ENCODE assay signal across 9 cellular contexts in the genomic region with DNA sequence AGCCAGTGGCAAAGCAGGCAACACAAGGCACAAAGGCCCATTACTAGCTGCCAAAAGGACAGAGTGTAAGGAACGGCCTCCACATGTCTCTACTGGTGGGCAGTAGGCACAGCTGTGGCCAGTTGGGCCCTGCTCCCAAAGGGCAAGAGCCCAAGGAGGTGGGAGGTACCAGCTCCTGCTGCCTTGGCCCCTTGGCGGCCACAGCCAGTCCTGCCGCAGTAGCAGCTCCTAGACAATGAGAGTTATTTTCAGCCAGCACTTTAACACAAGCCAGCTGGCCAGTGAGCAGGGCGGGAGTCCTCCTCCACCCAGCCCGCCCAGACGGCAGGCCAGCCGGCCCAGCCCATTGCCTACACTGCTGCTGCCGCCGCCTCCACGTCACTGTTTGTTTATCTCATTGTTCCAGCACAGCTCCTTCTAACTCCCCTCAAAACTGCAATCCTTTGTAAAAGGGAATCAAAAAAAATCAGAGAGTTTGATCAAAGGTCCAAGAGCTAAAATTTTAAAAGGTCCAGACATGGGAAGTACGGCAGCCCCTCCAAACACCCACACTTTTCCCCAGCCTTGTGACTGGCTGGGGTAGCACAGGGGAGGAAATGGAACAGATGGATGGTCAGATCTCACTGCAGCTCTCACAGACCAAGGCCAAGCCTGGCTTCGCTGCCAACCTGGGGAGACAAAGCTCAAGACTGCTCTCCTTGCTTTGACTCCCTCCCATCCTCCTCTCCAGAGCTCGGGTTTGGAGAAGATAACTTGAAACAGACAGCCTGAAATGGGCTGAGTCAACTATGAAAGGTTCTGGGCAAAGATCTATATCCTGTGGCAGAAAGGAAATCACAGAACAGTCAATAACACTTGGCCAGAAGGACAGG. TPM values are rescaled to one million over a fixed set of nuclear protein-coding genes. Genes with fewer than 3 reads are reported as not detected.
DNase-seq lines count a peak whose midpoint lies in the region; ATAC-seq, FAIRE-seq and TF ChIP-seq lines count a peak whose summit lies in the region.
"Had no signal": no experiment of that assay in that cellular context is flagged by ENCODE, and none has a peak within 500 bp of the region (broad histone marks: within the 10 kb centered on the region; RNA-seq: fewer than 3 reads in every experiment).

No MANE protein-coding gene starts in this region.

- FAIRE-seq in GM12892 (lab: Jason Lieb, UNC): peak; percentile 65

- TF ChIP-seq CTCF in body of pancreas (IDR thresholded peaks at IDR 0.05) (peak in 6 of 7 experiments; percentile 13 to 65 (median 59)), progenitor cell of endocrine pancreas (IDR thresholded peaks at IDR 0.05; ENCODE audit: unreplicated experiment) (peak; percentile 40)

- no peak overlapping the region for H3K4me3 ChIP-seq in body of pancreas

- H3K27me3 Mint-ChIP-seq in progenitor cell of endocrine pancreas: no peaks in the 10 kb centered on the region

- no peak overlapping the region for H3K4me3 Mint-ChIP-seq in progenitor cell of endocrine pancreas (ENCODE audit: low read depth)

- TF ChIP-seq POLR2A in GM12892 (IDR thresholded peaks at IDR 0.05; ENCODE audit: low read depth, low read length): no peak
- peak; percentile 62 to 77 (median 73) for TF ChIP-seq POLR2A in body of pancreas (IDR thresholded peaks at IDR 0.05)

- WGBS in body of pancreas, 2 donors: 7 to 11% methylated on average over 13 of the region's 13 CpGs

- peaks cover 34% of the 10 kb centered on the region for H3K4me1 Mint-ChIP-seq in progenitor cell of endocrine pancreas (ENCODE audit: low read depth)

- no peaks in the 10 kb centered on the region for H3K9me3 Mint-ChIP-seq in progenitor cell of endocrine pancreas (ENCODE audit: low read depth)

- ATAC-seq in body of pancreas: peak; percentile 97
- ATAC-seq in GM21360 (IDR thresholded peaks at IDR 0.05; ENCODE audit: unreplicated experiment): no peak
- ATAC-seq in HG03045 (IDR thresholded peaks at IDR 0.05; ENCODE audit: unreplicated experiment): no peak

- H3K27me3 ChIP-seq in body of pancreas: no peaks in the 10 kb centered on the region

- H3K27ac Mint-ChIP-seq in progenitor cell of endocrine pancreas: peak overlapping the region; percentile 96

- H3K4me1 ChIP-seq in body of pancreas: peaks cover 32% of the 10 kb centered on the region

- peak overlapping the region; percentile 71 to 91 (median 85) for H3K27ac ChIP-seq in body of pancreas
- H3K27ac ChIP-seq: VCaP had no signal

- DNase-seq in GM12892 (ENCODE audit: insufficient read length) (no peak), NCI-H524 treated with DMSO at 0.1 percent for 48 hours (lab: John Stamatoyannopoulos, UW) (peak; percentile 73), body of pancreas (peak; percentile 86 to 95 (median 92)), hippocampal formation (lab: John Stamatoyannopoulos, UW) (peak; percentile 95 to 98), progenitor cell of endocrine pancreas (ENCODE audit: low spot score, unreplicated experiment) (peak; percentile 59)
- DNase-seq in activated CD8-positive, alpha-beta memory T cell treated with anti-CD3 and anti-CD28 coated beads for 24 hours: no peak

- no peaks in the 10 kb centered on the region for H3K36me3 Mint-ChIP-seq in progenitor cell of endocrine pancreas (ENCODE audit: insufficient read depth)

- no peaks in the 10 kb centered on the region for H3K36me3 ChIP-seq in body of pancreas (replicated peaks in 1 of 2; ENCODE audit: insufficient read depth in 1 of 2, low read depth in 2 of 2)

- no peaks in the 10 kb centered on the region for H3K9me3 ChIP-seq in body of pancreas

- intact Hi-C loops in body of pancreas (cut with DNase I): no loop called here

RNA-seq across cellular contexts. Expression of a gene that starts 33.5 kb away (rescaled TPM):
- 46.0 TPM for polyA plus RNA-seq in GM12892 (2012; ENCODE audit: missing spikeins)
- total RNA-seq in body of pancreas (1 to 10 TPM; 3.0 to 6.2 TPM), progenitor cell of endocrine pancreas (10.8 and 11.9 TPM in 2 replicates)

RNA-seq across cellular contexts. Expression of a gene that starts 50.3 kb away (rescaled TPM):
- 8.9 TPM for polyA plus RNA-seq in GM12892 (2012; ENCODE audit: missing spikeins)
- total RNA-seq in body of pancreas (1 to 10 TPM; 6.3 to 9.3 TPM), progenitor cell of endocrine pancreas (57.4 and 63.4 TPM in 2 replicates)

Comparison
In these comparisons a context has a peak if more than half of its experiments do, and no peak if none do; other contexts are left out.
1. DNase-seq: peak in NCI-H524 treated with DMSO at 0.1 percent for 48 hours (single experiment), body of pancreas (4 of 4), hippocampal formation (2 of 2) and progenitor cell of endocrine pancreas (single experiment); none in GM12892 (single experiment) and activated CD8-positive, alpha-beta memory T cell treated with anti-CD3 and anti-CD28 coated beads for 24 hours (single experiment).